Comparison of ENCODE assay signal across 2 cellular contexts in the genomic region with DNA sequence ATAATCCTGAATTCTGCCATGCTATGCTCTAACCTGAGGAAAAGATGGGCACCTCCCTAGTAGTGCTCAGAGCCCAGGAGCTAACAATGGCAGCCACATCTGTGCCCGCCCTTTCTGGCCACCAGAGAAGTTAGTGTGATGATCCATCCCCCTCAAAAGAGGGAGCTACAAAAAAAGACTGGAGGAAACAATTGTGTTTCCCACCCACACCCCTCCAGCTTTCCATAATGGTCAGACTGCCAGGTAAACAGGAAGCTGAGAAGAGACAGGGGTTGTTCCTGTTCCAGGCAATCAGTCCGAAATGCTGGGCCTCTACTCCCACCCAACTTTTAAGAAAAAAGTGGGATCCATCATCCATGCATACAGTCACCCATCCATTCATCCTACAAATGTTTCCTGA.
TF ChIP-seq lines count a peak whose summit lies in the region.

No MANE protein-coding gene starts in this region.

TF ChIP-seq in A549, 52 proteins besides CTCF, POLR2A, EP300 and RAD21:
- no peak for TF ChIP-seq FOSL2 (IDR thresholded peaks at IDR 0.05)
- no peak for TF ChIP-seq FOSL2 (CRISPR knock-in tag; IDR thresholded peaks at IDR 0.05)
- no peak for TF ChIP-seq KDM5A (IDR thresholded peaks at IDR 0.05)
- no peak for TF ChIP-seq MYC (IDR thresholded peaks at IDR 0.05; ENCODE audit: borderline replicate concordance, low read length)
- no peak for TF ChIP-seq CHD4 (IDR thresholded peaks at IDR 0.05; ENCODE audit: borderline replicate concordance)
- TF ChIP-seq FOSB (CRISPR knock-in tag; IDR thresholded peaks at IDR 0.05), result no peak
- TF ChIP-seq HOXA7 (CRISPR knock-in tag; IDR thresholded peaks at IDR 0.05), result no peak
- no peak for TF ChIP-seq CHD2 (IDR thresholded peaks at IDR 0.05; ENCODE audit: low read length, partially characterized antibody)
- TF ChIP-seq, protein P1, sequence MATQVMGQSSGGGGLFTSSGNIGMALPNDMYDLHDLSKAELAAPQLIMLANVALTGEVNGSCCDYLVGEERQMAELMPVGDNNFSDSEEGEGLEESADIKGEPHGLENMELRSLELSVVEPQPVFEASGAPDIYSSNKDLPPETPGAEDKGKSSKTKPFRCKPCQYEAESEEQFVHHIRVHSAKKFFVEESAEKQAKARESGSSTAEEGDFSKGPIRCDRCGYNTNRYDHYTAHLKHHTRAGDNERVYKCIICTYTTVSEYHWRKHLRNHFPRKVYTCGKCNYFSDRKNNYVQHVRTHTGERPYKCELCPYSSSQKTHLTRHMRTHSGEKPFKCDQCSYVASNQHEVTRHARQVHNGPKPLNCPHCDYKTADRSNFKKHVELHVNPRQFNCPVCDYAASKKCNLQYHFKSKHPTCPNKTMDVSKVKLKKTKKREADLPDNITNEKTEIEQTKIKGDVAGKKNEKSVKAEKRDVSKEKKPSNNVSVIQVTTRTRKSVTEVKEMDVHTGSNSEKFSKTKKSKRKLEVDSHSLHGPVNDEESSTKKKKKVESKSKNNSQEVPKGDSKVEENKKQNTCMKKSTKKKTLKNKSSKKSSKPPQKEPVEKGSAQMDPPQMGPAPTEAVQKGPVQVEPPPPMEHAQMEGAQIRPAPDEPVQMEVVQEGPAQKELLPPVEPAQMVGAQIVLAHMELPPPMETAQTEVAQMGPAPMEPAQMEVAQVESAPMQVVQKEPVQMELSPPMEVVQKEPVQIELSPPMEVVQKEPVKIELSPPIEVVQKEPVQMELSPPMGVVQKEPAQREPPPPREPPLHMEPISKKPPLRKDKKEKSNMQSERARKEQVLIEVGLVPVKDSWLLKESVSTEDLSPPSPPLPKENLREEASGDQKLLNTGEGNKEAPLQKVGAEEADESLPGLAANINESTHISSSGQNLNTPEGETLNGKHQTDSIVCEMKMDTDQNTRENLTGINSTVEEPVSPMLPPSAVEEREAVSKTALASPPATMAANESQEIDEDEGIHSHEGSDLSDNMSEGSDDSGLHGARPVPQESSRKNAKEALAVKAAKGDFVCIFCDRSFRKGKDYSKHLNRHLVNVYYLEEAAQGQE (IDR thresholded peaks at IDR 0.05), result no peak
- no peak for TF ChIP-seq MAZ (IDR thresholded peaks at IDR 0.05; ENCODE audit: borderline replicate concordance, low read depth, low read length)

TF ChIP-seq in GM23338, 12 proteins besides CTCF, POLR2A, EP300 and RAD21:
- no peak for TF ChIP-seq STAT1 (IDR thresholded peaks at IDR 0.05; ENCODE audit: unreplicated experiment)
- TF ChIP-seq EZH2 (IDR thresholded peaks at IDR 0.05; ENCODE audit: low read depth, unreplicated experiment), result no peak
- no peak for TF ChIP-seq ZNF114 (CRISPR knock-in tag; IDR thresholded peaks at IDR 0.05)
- TF ChIP-seq, protein P2, sequence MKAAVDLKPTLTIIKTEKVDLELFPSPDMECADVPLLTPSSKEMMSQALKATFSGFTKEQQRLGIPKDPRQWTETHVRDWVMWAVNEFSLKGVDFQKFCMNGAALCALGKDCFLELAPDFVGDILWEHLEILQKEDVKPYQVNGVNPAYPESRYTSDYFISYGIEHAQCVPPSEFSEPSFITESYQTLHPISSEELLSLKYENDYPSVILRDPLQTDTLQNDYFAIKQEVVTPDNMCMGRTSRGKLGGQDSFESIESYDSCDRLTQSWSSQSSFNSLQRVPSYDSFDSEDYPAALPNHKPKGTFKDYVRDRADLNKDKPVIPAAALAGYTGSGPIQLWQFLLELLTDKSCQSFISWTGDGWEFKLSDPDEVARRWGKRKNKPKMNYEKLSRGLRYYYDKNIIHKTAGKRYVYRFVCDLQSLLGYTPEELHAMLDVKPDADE (IDR thresholded peaks at IDR 0.05), result no peak
- TF ChIP-seq JUNB (IDR thresholded peaks at IDR 0.05; ENCODE audit: unreplicated experiment), result no peak
- TF ChIP-seq, protein P3, sequence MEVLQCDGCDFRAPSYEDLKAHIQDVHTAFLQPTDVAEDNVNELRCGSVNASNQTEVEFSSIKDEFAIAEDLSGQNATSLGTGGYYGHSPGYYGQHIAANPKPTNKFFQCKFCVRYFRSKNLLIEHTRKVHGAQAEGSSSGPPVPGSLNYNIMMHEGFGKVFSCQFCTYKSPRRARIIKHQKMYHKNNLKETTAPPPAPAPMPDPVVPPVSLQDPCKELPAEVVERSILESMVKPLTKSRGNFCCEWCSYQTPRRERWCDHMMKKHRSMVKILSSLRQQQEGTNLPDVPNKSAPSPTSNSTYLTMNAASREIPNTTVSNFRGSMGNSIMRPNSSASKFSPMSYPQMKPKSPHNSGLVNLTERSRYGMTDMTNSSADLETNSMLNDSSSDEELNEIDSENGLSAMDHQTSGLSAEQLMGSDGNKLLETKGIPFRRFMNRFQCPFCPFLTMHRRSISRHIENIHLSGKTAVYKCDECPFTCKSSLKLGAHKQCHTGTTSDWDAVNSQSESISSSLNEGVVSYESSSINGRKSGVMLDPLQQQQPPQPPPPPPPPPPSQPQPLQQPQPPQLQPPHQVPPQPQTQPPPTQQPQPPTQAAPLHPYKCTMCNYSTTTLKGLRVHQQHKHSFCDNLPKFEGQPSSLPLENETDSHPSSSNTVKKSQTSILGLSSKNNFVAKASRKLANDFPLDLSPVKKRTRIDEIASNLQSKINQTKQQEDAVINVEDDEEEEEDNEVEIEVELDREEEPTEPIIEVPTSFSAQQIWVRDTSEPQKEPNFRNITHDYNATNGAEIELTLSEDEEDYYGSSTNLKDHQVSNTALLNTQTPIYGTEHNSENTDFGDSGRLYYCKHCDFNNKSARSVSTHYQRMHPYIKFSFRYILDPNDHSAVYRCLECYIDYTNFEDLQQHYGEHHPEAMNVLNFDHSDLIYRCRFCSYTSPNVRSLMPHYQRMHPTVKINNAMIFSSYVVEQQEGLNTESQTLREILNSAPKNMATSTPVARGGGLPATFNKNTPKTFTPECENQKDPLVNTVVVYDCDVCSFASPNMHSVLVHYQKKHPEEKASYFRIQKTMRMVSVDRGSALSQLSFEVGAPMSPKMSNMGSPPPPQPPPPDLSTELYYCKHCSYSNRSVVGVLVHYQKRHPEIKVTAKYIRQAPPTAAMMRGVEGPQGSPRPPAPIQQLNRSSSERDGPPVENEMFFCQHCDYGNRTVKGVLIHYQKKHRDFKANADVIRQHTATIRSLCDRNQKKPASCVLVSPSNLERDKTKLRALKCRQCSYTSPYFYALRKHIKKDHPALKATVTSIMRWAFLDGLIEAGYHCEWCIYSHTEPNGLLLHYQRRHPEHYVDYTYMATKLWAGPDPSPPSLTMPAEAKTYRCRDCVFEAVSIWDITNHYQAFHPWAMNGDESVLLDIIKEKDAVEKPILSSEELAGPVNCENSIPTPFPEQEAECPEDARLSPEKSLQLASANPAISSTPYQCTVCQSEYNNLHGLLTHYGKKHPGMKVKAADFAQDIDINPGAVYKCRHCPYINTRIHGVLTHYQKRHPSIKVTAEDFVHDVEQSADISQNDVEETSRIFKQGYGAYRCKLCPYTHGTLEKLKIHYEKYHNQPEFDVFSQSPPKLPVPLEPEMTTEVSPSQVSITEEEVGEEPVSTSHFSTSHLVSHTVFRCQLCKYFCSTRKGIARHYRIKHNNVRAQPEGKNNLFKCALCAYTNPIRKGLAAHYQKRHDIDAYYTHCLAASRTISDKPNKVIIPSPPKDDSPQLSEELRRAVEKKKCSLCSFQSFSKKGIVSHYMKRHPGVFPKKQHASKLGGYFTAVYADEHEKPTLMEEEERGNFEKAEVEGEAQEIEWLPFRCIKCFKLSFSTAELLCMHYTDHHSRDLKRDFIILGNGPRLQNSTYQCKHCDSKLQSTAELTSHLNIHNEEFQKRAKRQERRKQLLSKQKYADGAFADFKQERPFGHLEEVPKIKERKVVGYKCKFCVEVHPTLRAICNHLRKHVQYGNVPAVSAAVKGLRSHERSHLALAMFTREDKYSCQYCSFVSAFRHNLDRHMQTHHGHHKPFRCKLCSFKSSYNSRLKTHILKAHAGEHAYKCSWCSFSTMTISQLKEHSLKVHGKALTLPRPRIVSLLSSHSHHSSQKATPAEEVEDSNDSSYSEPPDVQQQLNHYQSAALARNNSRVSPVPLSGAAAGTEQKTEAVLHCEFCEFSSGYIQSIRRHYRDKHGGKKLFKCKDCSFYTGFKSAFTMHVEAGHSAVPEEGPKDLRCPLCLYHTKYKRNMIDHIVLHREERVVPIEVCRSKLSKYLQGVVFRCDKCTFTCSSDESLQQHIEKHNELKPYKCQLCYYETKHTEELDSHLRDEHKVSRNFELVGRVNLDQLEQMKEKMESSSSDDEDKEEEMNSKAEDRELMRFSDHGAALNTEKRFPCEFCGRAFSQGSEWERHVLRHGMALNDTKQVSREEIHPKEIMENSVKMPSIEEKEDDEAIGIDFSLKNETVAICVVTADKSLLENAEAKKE (CRISPR knock-in tag; IDR thresholded peaks at IDR 0.05), result no peak
- no peak for TF ChIP-seq NANOG (IDR thresholded peaks at IDR 0.05; ENCODE audit: borderline replicate concordance)
- no peak for TF ChIP-seq CREB1 (CRISPR knock-in tag; IDR thresholded peaks at IDR 0.05; ENCODE audit: low read depth)
- TF ChIP-seq EZH2phosphoT487 (IDR thresholded peaks at IDR 0.05; ENCODE audit: unreplicated experiment), result no peak
- TF ChIP-seq ZNF331 (CRISPR knock-in tag; IDR thresholded peaks at IDR 0.05; ENCODE audit: low read depth), result no peak
- TF ChIP-seq POLR2AphosphoS5 (IDR thresholded peaks at IDR 0.05; ENCODE audit: low read depth), result no peak
- TF ChIP-seq, protein P1 (IDR thresholded peaks at IDR 0.05; ENCODE audit: unreplicated experiment), result no peak
